Comparison of ENCODE assay signal across 11 cellular contexts in genomic region chrX:32678487-32678886, GRCh38.
"Had no signal": no experiment of that assay in that cellular context is flagged by ENCODE, and none has a peak within 500 bp of the region (broad histone marks: within the 10 kb centered on the region; RNA-seq: fewer than 3 reads in every experiment).

No MANE protein-coding gene starts in this region.

- H3K27ac Mint-ChIP-seq: GM23338, H9, HFFc6 had no signal

- H3K4me1 ChIP-seq: HAP-1 had no signal

- H3K27ac ChIP-seq: GM23248 had no signal

- H3K4me3 ChIP-seq: GM23248, GM23338, HAP-1 had no signal

- ATAC-seq: GM23338, HCT116 had no signal

- FAIRE-seq: H1, H54 had no signal

- DNase-seq: GM23248, GOT3, H7, H9, HCEC 1CT, HFFc6 had no signal

- H3K9me3 Mint-ChIP-seq: GM23338 had no signal

- H3K36me3 ChIP-seq: HAP-1 had no signal

- H3K9me3 ChIP-seq: HAP-1 had no signal
